Comparison of ENCODE assay signal across 1 cellular context in genomic region chr17:49515196-49515770, GRCh38.
A peak's percentile ranks its signal among the peaks of the same experiment; 100 is the strongest.
TF ChIP-seq lines count a peak whose summit lies in the region.

No MANE protein-coding gene starts in this region.

TF ChIP-seq in HepG2, 621 proteins besides CTCF, POLR2A, EP300 and RAD21 (continued from another document and continues in another):
- TF ChIP-seq FOXC1 (CRISPR knock-in tag; IDR thresholded peaks at IDR 0.05; ENCODE audit: borderline replicate concordance) (peak; percentile 87; the same call in 1 of the 2 replicates), ZNF253 (CRISPR knock-in tag; IDR thresholded peaks at IDR 0.05; ENCODE audit: borderline replicate concordance) (0 out of 2 replicates have a peak, but pooled peaks have one; percentile 58), BRF2 (CRISPR knock-in tag; IDR thresholded peaks at IDR 0.05) (no peak), THAP9 (CRISPR knock-in tag; IDR thresholded peaks at IDR 0.05; ENCODE audit: borderline replicate concordance) (peak; percentile 95), MXD4 (CRISPR knock-in tag; IDR thresholded peaks at IDR 0.05) (peak; percentile 90), PREB (CRISPR knock-in tag; IDR thresholded peaks at IDR 0.05) (no peak), THAP7 (CRISPR knock-in tag; IDR thresholded peaks at IDR 0.05) (peak; percentile 91; the same call in 1 of the 2 replicates), ELF3 (CRISPR knock-in tag; IDR thresholded peaks at IDR 0.05) (peak; percentile 45), THRA (CRISPR knock-in tag; IDR thresholded peaks at IDR 0.05; ENCODE audit: borderline replicate concordance) (peak; percentile 55; the same call in 1 of the 2 replicates), DZIP1 (CRISPR knock-in tag; IDR thresholded peaks at IDR 0.05) (no peak; the same call in 1 of the 2 replicates), KDM4B (CRISPR knock-in tag; IDR thresholded peaks at IDR 0.05) (no peak; the same call in 1 of the 2 replicates), JUND (CRISPR knock-in tag; IDR thresholded peaks at IDR 0.05) (no peak), FOXA1 (IDR thresholded peaks at IDR 0.05) (no peak), FOXA1 (CRISPR knock-in tag; IDR thresholded peaks at IDR 0.05) (no peak), ZSCAN9 (CRISPR knock-in tag; IDR thresholded peaks at IDR 0.05; ENCODE audit: borderline replicate concordance) (peak; percentile 70), E2F5 (CRISPR knock-in tag; conservative IDR thresholded peaks at IDR 0.05) (peak; percentile 54; the same call in 1 of the 2 replicates), ZBTB46 (CRISPR knock-in tag; IDR thresholded peaks at IDR 0.05; ENCODE audit: borderline replicate concordance) (0 out of 2 replicates have a peak, but pooled peaks have one; percentile 29), ZNF547 (CRISPR knock-in tag; IDR thresholded peaks at IDR 0.05) (peak; percentile 91; the same call in 1 of the 2 replicates), IKZF1 (IDR thresholded peaks at IDR 0.05) (no peak), HNF1B (CRISPR knock-in tag; IDR thresholded peaks at IDR 0.05) (no peak), MBD4 (IDR thresholded peaks at IDR 0.05; ENCODE audit: borderline replicate concordance, low read length) (no peak), ZNF383 (CRISPR knock-in tag; IDR thresholded peaks at IDR 0.05; ENCODE audit: borderline replicate concordance) (no peak), PAF1 (CRISPR knock-in tag; IDR thresholded peaks at IDR 0.05) (no peak), ZBTB3 (CRISPR knock-in tag; IDR thresholded peaks at IDR 0.05; ENCODE audit: borderline replicate concordance, low read depth) (no peak), ZNF224 (CRISPR knock-in tag; IDR thresholded peaks at IDR 0.05) (no peak), ZBED4 (CRISPR knock-in tag; IDR thresholded peaks at IDR 0.05; ENCODE audit: borderline replicate concordance) (peak; percentile 78; the same call in 1 of the 2 replicates), ETV5 (CRISPR knock-in tag; IDR thresholded peaks at IDR 0.05; ENCODE audit: borderline replicate concordance) (peak; percentile 40; the same call in 1 of the 2 replicates), NCOR1 (IDR thresholded peaks at IDR 0.05; ENCODE audit: borderline replicate concordance, low read length) (no peak; the same call in 1 of the 2 replicates), KDM3A (CRISPR knock-in tag; IDR thresholded peaks at IDR 0.05; ENCODE audit: low read depth) (peak; percentile 59; the same call in 1 of the 2 replicates), CAMTA2 (CRISPR knock-in tag; IDR thresholded peaks at IDR 0.05; ENCODE audit: borderline replicate concordance) (0 out of 2 replicates have a peak, but pooled peaks have one; percentile 32), ZNF256 (CRISPR knock-in tag; conservative IDR thresholded peaks at IDR 0.05) (no peak), SUZ12 (IDR thresholded peaks at IDR 0.05; ENCODE audit: low read depth, low read length) (no peak), HES4 (CRISPR knock-in tag; IDR thresholded peaks at IDR 0.05; ENCODE audit: borderline replicate concordance) (no peak), PHB2 (IDR thresholded peaks at IDR 0.05; ENCODE audit: partially characterized antibody) (no peak), ISL2 (CRISPR knock-in tag; IDR thresholded peaks at IDR 0.05) (0 out of 2 replicates have a peak, but pooled peaks have one; percentile 40), ZNF776 (CRISPR knock-in tag; IDR thresholded peaks at IDR 0.05) (no peak; the same call in 1 of the 2 replicates), ZFY (CRISPR knock-in tag; IDR thresholded peaks at IDR 0.05) (peak; percentile 99), PHF8 (CRISPR knock-in tag; IDR thresholded peaks at IDR 0.05) (peak; percentile 92), HDAC2 (CRISPR knock-in tag; IDR thresholded peaks at IDR 0.05) (peak; percentile 57; the same call in 1 of the 2 replicates), BORCS8-MEF2B (CRISPR knock-in tag; IDR thresholded peaks at IDR 0.05) (peak; percentile 97), SMAD1 (CRISPR knock-in tag; IDR thresholded peaks at IDR 0.05; ENCODE audit: borderline replicate concordance, low read depth) (peak; percentile 87; the same call in 1 of the 2 replicates), ZNF543 (CRISPR knock-in tag; IDR thresholded peaks at IDR 0.05) (peak; percentile 81; the same call in 1 of the 2 replicates), MXD1 (CRISPR knock-in tag; IDR thresholded peaks at IDR 0.05) (peak; percentile 88), HNRNPUL1 (IDR thresholded peaks at IDR 0.05; ENCODE audit: low read depth, low read length) (no peak), ZMYM2 (CRISPR knock-in tag; IDR thresholded peaks at IDR 0.05) (peak; percentile 65)
